25 cellular contexts compared by ENCODE assay signal in genomic region chr12:109120557-109120956, GRCh38.
"Had no signal": no experiment of that assay in that cellular context is flagged by ENCODE, and none has a peak within 500 bp of the region (broad histone marks: within the 10 kb centered on the region; RNA-seq: fewer than 3 reads in every experiment).

No MANE protein-coding gene starts in this region.

- H3K27ac ChIP-seq: colonic mucosa, SK-N-MC, WERI-Rb-1 had no signal

- H3K4me3 ChIP-seq: colonic mucosa, SK-N-MC, smooth muscle cell, tibial nerve had no signal

- H3K27me3 ChIP-seq: colonic mucosa, tibial nerve had no signal

- H3K36me3 ChIP-seq: colonic mucosa, tibial nerve, WERI-Rb-1 had no signal

- DNase-seq: activated CD4-positive, alpha-beta memory T cell treated with anti-CD3 and anti-CD28 coated beads, Interleukin-2, amount 10 ng/mL, durations not matched to agents 7 days and 5 days; activated CD4-positive, alpha-beta T cell treated with anti-CD3 and anti-CD28 coated beads, Interleukin-2, amount 10 ng/mL, durations not matched to agents 7 days and 5 days; activated CD8-positive, alpha-beta memory T cell treated with anti-CD3 and anti-CD28 coated beads, Interleukin-2, amount 50 U/mL, for 48 hours; activated gamma-delta T cell; activated naive CD4-positive, alpha-beta T cell treated with anti-CD3 and anti-CD28 coated beads, Interleukin-2, amount 10 ng/mL, durations not matched to agents 7 days and 5 days; activated naive CD8-positive, alpha-beta T cell treated with anti-CD3 and anti-CD28 coated beads, Interleukin-2, amount 10 ng/mL, durations not matched to agents 7 days and 5 days; activated T-cell treated with anti-CD3 and anti-CD28 coated beads, Interleukin-2, amount 50 U/mL, for 24 hours; amniotic stem cell; cerebellar nuclear complex; colonic mucosa; effector CD8-positive, alpha-beta T cell; glutamatergic neuron; hippocampal formation; left cardiac atrium; midbrain; naive thymus-derived CD8-positive, alpha-beta T cell; stimulated activated CD4-positive, alpha-beta T cell treated with anti-CD3 and anti-CD28 coated beads, Interleukin-15, amount 100 ng/mL, for 24 hours; stimulated activated CD4-positive, alpha-beta T cell treated with anti-CD3 and anti-CD28 coated beads, Interleukin-2, amount 100 ng/mL, for 24 hours; stimulated activated naive B cell treated with anti-CD40 and anti-IgM and Interleukin-4, amounts not matched to agents 10 μg/mL and 1 μg/mL and 100 μg/mL, for 72 hours; T-helper 9 cell; WERI-Rb-1 had no signal

- H3K9me3 ChIP-seq: colonic mucosa, tibial nerve had no signal

- ATAC-seq: activated CD4-positive, CD25-positive, alpha-beta regulatory T cell treated with anti-CD3 and anti-CD28 coated beads, Interleukin-2, amount 50 U/mL, for 24 hours; left cardiac atrium; naive thymus-derived CD8-positive, alpha-beta T cell; stimulated activated naive B cell treated with anti-CD40 and anti-IgM and Interleukin-4, amounts not matched to agents 10 μg/mL and 1 μg/mL and 100 μg/mL, for 72 hours had no signal
